8 cellular contexts compared by ENCODE assay signal in genomic region chr5:55407059-55407684, GRCh38.
DNase-seq lines count a peak whose midpoint lies in the region; ATAC-seq and TF ChIP-seq lines count a peak whose summit lies in the region.

No MANE protein-coding gene starts in this region.

- no peaks in the 10 kb centered on the region for H3K27me3 ChIP-seq in KMS-11 (ENCODE audit: insufficient read depth, low read depth)
- no peaks in the 10 kb centered on the region for H3K27me3 ChIP-seq in tibial nerve

- no peak for TF ChIP-seq POLR2A in tibial nerve (IDR thresholded peaks at IDR 0.05)

- H3K4me1 ChIP-seq in KMS-11 (ENCODE audit: low read depth, poor library complexity, severe bottlenecking) (peaks cover 50% of the 10 kb centered on the region), tibial nerve (peaks cover 0 to 11% (median 0%) of the 10 kb centered on the region in 4 donors)

- H3K27ac ChIP-seq in KMS-11 (no peak overlapping the region), tibial nerve (peak overlapping the region in 1 of 4 donors; percentile 48)

- WGBS in tibial nerve, 2 donors, result 21 to 34% methylated on average over 1 of the region's 1 CpG

- peak overlapping the region in 1 of 2 donors; percentile 1 for H3K27ac Mint-ChIP-seq in natural killer cell

- no peak overlapping the region for H2AFZ ChIP-seq in KMS-11 (ENCODE audit: low read depth)

- DNase-seq in Daoy (ENCODE audit: low read depth), result peak; percentile 36
- peak; percentile 57 for DNase-seq in astrocyte of the hippocampus (ENCODE audit: low read depth, low spot score)
- DNase-seq in inferior parietal cortex (ENCODE audit: extremely low spot score), result peak; percentile 66
- DNase-seq in tibial nerve (ENCODE audit: low spot score in 2 of 2), result peak in 1 of 2 donors; percentile 29
- DNase-seq in T-helper 9 cell, result no peak
- DNase-seq in natural killer cell, result no peak
- no peak for DNase-seq in GM19238 (ENCODE audit: insufficient read length, low spot score)

- no peaks in the 10 kb centered on the region for H3K79me2 ChIP-seq in KMS-11 (ENCODE audit: insufficient read depth, low read depth)

- intact Hi-C loops in natural killer cell (cut with micrococcal nuclease), result no loop called here

- no peaks in the 10 kb centered on the region for H3K9me3 Mint-ChIP-seq in natural killer cell

- no peaks in the 10 kb centered on the region for H3K9me3 ChIP-seq in tibial nerve

- H3K4me3 Mint-ChIP-seq in natural killer cell, result no peak overlapping the region

- no peaks in the 10 kb centered on the region for H4K20me1 ChIP-seq in KMS-11 (ENCODE audit: insufficient read depth)

- ATAC-seq in natural killer cell, result no peak

- peaks cover 17% of the 10 kb centered on the region for H3K36me3 Mint-ChIP-seq in natural killer cell

- TF ChIP-seq EP300 in tibial nerve (IDR thresholded peaks at IDR 0.05), result no peak

- H3K36me3 ChIP-seq in KMS-11 (ENCODE audit: insufficient read depth) (peaks cover 3% of the 10 kb centered on the region; the same call in 1 of the 2 replicates), tibial nerve (peaks cover 0 to 36% (median 0%) of the 10 kb centered on the region in 3 donors)

- no peak overlapping the region for H3K9ac ChIP-seq in KMS-11

- H3K4me1 Mint-ChIP-seq in natural killer cell, result peaks cover 0 to 5% of the 10 kb centered on the region in 2 donors

- H3K4me2 ChIP-seq in KMS-11, result no peak overlapping the region

- peak; percentile 77 for TF ChIP-seq CTCF in KMS-11 (conservative IDR thresholded peaks at IDR 0.05; ENCODE audit: low read depth, low read length)
- TF ChIP-seq CTCF in tibial nerve (IDR thresholded peaks at IDR 0.05), result peak; percentile 51 to 69 (median 59)
- no peak for TF ChIP-seq CTCF in natural killer cell (IDR thresholded peaks at IDR 0.05)

- H3K4me3 ChIP-seq in KMS-11 (IDR thresholded peaks at IDR 0.05; ENCODE audit: insufficient read depth, low read depth, low read length), result no peak overlapping the region
- H3K4me3 ChIP-seq in tibial nerve, result no peak overlapping the region

- no peaks in the 10 kb centered on the region for H3K27me3 Mint-ChIP-seq in natural killer cell (ENCODE audit: low read depth in 2 of 2)

Comparison
In these comparisons a context has a peak if more than half of its experiments do, and no peak if none do; other contexts are left out.
1. DNase-seq: peak in Daoy (single experiment), astrocyte of the hippocampus (single experiment) and inferior parietal cortex (single experiment); none in T-helper 9 cell (single experiment), natural killer cell (single experiment) and GM19238 (single experiment).